In the genomic region with DNA sequence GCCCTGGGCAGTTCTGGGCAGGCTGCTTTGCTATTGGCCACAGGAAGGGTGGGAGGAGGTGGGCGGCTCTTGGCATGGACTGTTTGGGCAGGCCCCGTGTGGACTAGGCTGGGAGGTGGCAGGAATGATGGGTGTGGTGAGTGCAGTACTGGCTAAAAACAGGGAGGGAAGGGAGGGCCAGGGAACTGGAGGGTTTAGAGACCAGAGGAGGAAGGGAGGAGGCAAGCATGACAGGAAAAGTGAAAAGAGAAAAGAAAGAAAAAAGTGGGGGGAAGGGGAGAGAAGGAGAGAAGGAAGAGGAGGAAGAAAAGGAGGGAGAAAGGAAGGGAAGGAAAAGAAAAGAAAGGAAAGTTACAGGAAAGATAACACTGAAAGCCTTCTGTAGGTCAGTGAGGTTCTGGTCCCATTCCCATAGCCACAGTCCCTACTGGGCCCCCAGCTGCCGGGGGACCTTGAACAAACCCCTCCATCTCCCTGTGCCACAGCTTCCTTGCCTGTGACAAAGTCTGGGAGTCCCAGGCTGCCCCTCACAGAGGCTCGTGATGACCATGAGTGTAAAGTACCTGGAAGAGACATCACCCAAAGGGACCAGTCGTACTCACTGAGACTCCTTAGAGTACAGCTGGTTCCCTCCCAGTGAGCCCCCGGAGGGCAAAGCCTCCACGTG, we compare ENCODE assay signal across 9 cellular contexts. TPM values are rescaled to one million over a fixed set of nuclear protein-coding genes. Genes with fewer than 3 reads are reported as not detected.
DNase-seq lines count a peak whose midpoint lies in the region; ATAC-seq, FAIRE-seq and TF ChIP-seq lines count a peak whose summit lies in the region.
"Had no signal": no experiment of that assay in that cellular context is flagged by ENCODE, and none has a peak within 500 bp of the region (broad histone marks: within the 10 kb centered on the region; RNA-seq: fewer than 3 reads in every experiment).

No MANE protein-coding gene starts in this region.

- H3K36me3 ChIP-seq in K562 (ENCODE audit: control insufficient read depth, insufficient read depth, low read length) (no peaks in the 10 kb centered on the region), liver (ENCODE audit: control insufficient read depth in 4 of 4, insufficient read depth in 3 of 4, low read depth in 1 of 4, low read length in 3 of 4) (no peaks in the 10 kb centered on the region)

- no peak overlapping the region for H3K27ac ChIP-seq in K562 (ENCODE audit: extremely low read depth, low read depth, low read length)
- no peak overlapping the region for H3K27ac ChIP-seq in liver (ENCODE audit: low read depth in 1 of 2, low read length in 2 of 2)

- no peak for TF ChIP-seq EP300 in K562 (IDR thresholded peaks at IDR 0.05; ENCODE audit: low read length)

- intact Hi-C loops in K562 (cut with micrococcal nuclease) = no loop called here

- H3K79me2 ChIP-seq in K562 (ENCODE audit: control insufficient read depth, insufficient read depth, low read length) = no peaks in the 10 kb centered on the region

- no peak for TF ChIP-seq POLR2A in K562 (conservative IDR thresholded peaks at IDR 0.05)

- no peak for TF ChIP-seq RAD21 in K562 (CRISPR knock-in tag; conservative IDR thresholded peaks at IDR 0.05 in 1 of 2, IDR thresholded peaks at IDR 0.05 in 1 of 2)
- no peak for TF ChIP-seq RAD21 in liver (IDR thresholded peaks at IDR 0.05)

- BruUV-seq in K562 (replicated peaks; lab: Mats Ljungman, UMichigan) = no TSS peak

- no peak for FAIRE-seq in K562 (lab: Jason Lieb, UNC)

- no peak overlapping the region for H3K9ac ChIP-seq in K562 (ENCODE audit: insufficient read depth in 1 of 2, low read depth in 2 of 2, low read length in 2 of 2)
- H3K9ac ChIP-seq in liver (ENCODE audit: low read depth in 1 of 2, low read length in 2 of 2) = no peak overlapping the region

- peak overlapping the region; percentile 70 for H3K4me3 Mint-ChIP-seq in activated naive CD8-positive, alpha-beta T cell
- no peak overlapping the region for H3K4me3 Mint-ChIP-seq in activated naive CD8-positive, alpha-beta T cell treated with anti-CD3 and anti-CD28 coated beads for 36 hours

- no peaks in the 10 kb centered on the region for H3K9me3 Mint-ChIP-seq in activated naive CD8-positive, alpha-beta T cell (ENCODE audit: low read depth)
- H3K9me3 Mint-ChIP-seq in activated naive CD8-positive, alpha-beta T cell treated with anti-CD3 and anti-CD28 coated beads for 36 hours = no peaks in the 10 kb centered on the region

- peaks cover 20% of the 10 kb centered on the region for H3K4me1 Mint-ChIP-seq in activated naive CD8-positive, alpha-beta T cell (ENCODE audit: low read depth)
- H3K4me1 Mint-ChIP-seq in activated naive CD8-positive, alpha-beta T cell treated with anti-CD3 and anti-CD28 coated beads for 36 hours = peaks cover 6% of the 10 kb centered on the region

- no peak overlapping the region for H2AFZ ChIP-seq in K562 (ENCODE audit: low read depth, low read length)

- no peaks in the 10 kb centered on the region for H4K20me1 ChIP-seq in K562 (replicated peaks; ENCODE audit: control insufficient read depth, insufficient read depth, low read length)

- POLR2A ChIA-PET in K562 (lab: Yijun Ruan, JAX) = no interaction called here

- H3K4me3 ChIP-seq in K562 (no peak overlapping the region), liver (ENCODE audit: low read depth in 1 of 3, low read length in 3 of 3) (no peak overlapping the region)

- CTCF ChIA-PET in K562 (lab: Yijun Ruan, JAX; ENCODE audit: low intra/inter-chr PET ratio) = no interaction called here

- H3K27me3 Mint-ChIP-seq in activated naive CD8-positive, alpha-beta T cell = peaks cover 21% of the 10 kb centered on the region
- H3K27me3 Mint-ChIP-seq in activated naive CD8-positive, alpha-beta T cell treated with anti-CD3 and anti-CD28 coated beads for 36 hours = peaks cover 53% of the 10 kb centered on the region

- no peak overlapping the region for H3K27ac Mint-ChIP-seq in activated naive CD8-positive, alpha-beta T cell
- H3K27ac Mint-ChIP-seq in activated naive CD8-positive, alpha-beta T cell treated with anti-CD3 and anti-CD28 coated beads for 36 hours = no peak overlapping the region

- no peak overlapping the region for H3K4me2 ChIP-seq in K562 (ENCODE audit: insufficient read depth, low read length)

- in situ Hi-C loops in K562 (cut with MboI) = no loop called here

- 0% methylated on average over 5 of the region's 7 CpGs for WGBS in K562 (ENCODE audit: insufficient coverage, low coverage, missing lambda C conversion rate)
- 32% methylated on average over 7 of the region's 7 CpGs for WGBS in liver

- no peak for ATAC-seq in K562
- ATAC-seq in HG03442 (IDR thresholded peaks at IDR 0.05; ENCODE audit: unreplicated experiment) = no peak

- H3K4me1 ChIP-seq in K562 (replicated peaks in 1 of 2; ENCODE audit: control insufficient read depth in 2 of 2, insufficient read depth in 2 of 2, low read length in 2 of 2) = peaks cover 0 to 12% of the 10 kb centered on the region in 2 experiments; a peak in 2 of 5 replicates
- peaks cover 2 to 17% (median 12%) of the 10 kb centered on the region in 4 donors for H3K4me1 ChIP-seq in liver (ENCODE audit: control insufficient read depth in 4 of 4, insufficient read depth in 4 of 4, low read length in 3 of 4)

- H3K27me3 ChIP-seq in K562 (ENCODE audit: control insufficient read depth in 2 of 2, insufficient read depth in 2 of 2, low read length in 2 of 2) (peaks cover 0 to 4% of the 10 kb centered on the region in 2 experiments; a peak in 1 of 5 replicates), liver (ENCODE audit: control insufficient read depth in 4 of 4, insufficient read depth in 4 of 4, low read length in 3 of 4) (no peaks in the 10 kb centered on the region)

- TF ChIP-seq CTCF in K562 (IDR thresholded peaks at IDR 0.05 in 2 of 3, conservative IDR thresholded peaks at IDR 0.05 in 1 of 3; ENCODE audit: insufficient read depth in 2 of 3, low read depth in 1 of 3, low read length in 3 of 3) (no peak), liver (IDR thresholded peaks at IDR 0.05; ENCODE audit: low read depth, low read length, missing input control) (no peak)

- H3K9me3 ChIP-seq in K562 (replicated peaks; ENCODE audit: control insufficient read depth, insufficient read depth, low read depth, low read length) = no peaks in the 10 kb centered on the region
- H3K9me3 ChIP-seq in liver (ENCODE audit: control insufficient read depth in 4 of 4, low read length in 3 of 4) = no peaks in the 10 kb centered on the region

- H3K9me1 ChIP-seq in K562 (ENCODE audit: control insufficient read depth, insufficient read depth, low read length) = no peaks in the 10 kb centered on the region

- no peaks in the 10 kb centered on the region for H3K36me3 Mint-ChIP-seq in activated naive CD8-positive, alpha-beta T cell
- no peaks in the 10 kb centered on the region for H3K36me3 Mint-ChIP-seq in activated naive CD8-positive, alpha-beta T cell treated with anti-CD3 and anti-CD28 coated beads for 36 hours

- DNase-seq in activated naive CD8-positive, alpha-beta T cell treated with anti-CD3 and anti-CD28 coated beads for 36 hours = no peak
- DNase-seq in K562 (ENCODE audit: extremely low read depth in 1 of 4, low spot score in 3 of 4) = no peak
- no peak for DNase-seq in UCSD-AML1 (lab: John Stamatoyannopoulos, UW; ENCODE audit: unreplicated experiment)
- no peak for DNase-seq in HK-2 (ENCODE audit: unreplicated experiment)
- no peak for DNase-seq in NCI-H2171 treated with DMSO at 0.1 percent for 48 hours (lab: John Stamatoyannopoulos, UW)
- DNase-seq: activated CD4-positive, alpha-beta T cell treated with anti-CD3 and anti-CD28 coated beads, Interleukin-2, amount 50 U/mL, for 4 hours had no signal

TF ChIP-seq in K562, 482 proteins besides CTCF, POLR2A, EP300 and RAD21 (continues in another document):
- no peak for TF ChIP-seq MTA2 (IDR thresholded peaks at IDR 0.05; ENCODE audit: low read depth)
- no peak for TF ChIP-seq ZBTB7A (IDR thresholded peaks at IDR 0.05; ENCODE audit: borderline replicate concordance, control insufficient read depth, low read depth, low read length)
- TF ChIP-seq ZNF551 (CRISPR knock-in tag; IDR thresholded peaks at IDR 0.05) = no peak
- no peak for TF ChIP-seq CXXC5 (CRISPR knock-in tag; IDR thresholded peaks at IDR 0.05)
- no peak for TF ChIP-seq C11orf30 (IDR thresholded peaks at IDR 0.05; ENCODE audit: low read depth)

TF ChIP-seq in liver, 16 proteins besides CTCF, POLR2A, EP300 and RAD21:
- TF ChIP-seq SP1 (IDR thresholded peaks at IDR 0.05) = peak; percentile 37
- TF ChIP-seq, protein P1, sequence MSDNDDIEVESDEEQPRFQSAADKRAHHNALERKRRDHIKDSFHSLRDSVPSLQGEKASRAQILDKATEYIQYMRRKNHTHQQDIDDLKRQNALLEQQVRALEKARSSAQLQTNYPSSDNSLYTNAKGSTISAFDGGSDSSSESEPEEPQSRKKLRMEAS (IDR thresholded peaks at IDR 0.05) = no peak

RNA-seq across cellular contexts. Expression of gene C14orf132, which starts 1.1 kb away (rescaled TPM):
- 1 to 10 TPM; 1.7 to 2.2 TPM for total RNA-seq in activated naive CD8-positive, alpha-beta T cell treated with anti-CD3 and anti-CD28 coated beads for 36 hours
- 0.05 TPM in 1 of 2 replicates, not detected in the other for total RNA-seq in K562 (2011; cell fraction: chromatin; rRNA removed; ENCODE audit: low replicate concordance)
- not detected in 2 replicates for total RNA-seq in K562 (2011; cell fraction: nucleolus; rRNA removed)
- not detected in 2 replicates for total RNA-seq in K562 (2011; cell fraction: nucleoplasm; rRNA removed)
- not detected in 2 replicates for total RNA-seq in K562 (2014; rRNA removed)
- total RNA-seq in K562 (2014; rRNA removed; fragmentation: Illumina TruSeq; extraction: Trizol) = not detected in 2 replicates
- total RNA-seq in K562 (2015; rRNA removed; fragmentation: Illumina TruSeq; extraction: Trizol) = not detected in 2 replicates
- total RNA-seq in K562 (2021) = 0.04 TPM in 1 of 2 replicates, not detected in the other
- polyA plus RNA-seq in K562 (2011; rRNA removed) = not detected in 2 replicates
- not detected in 2 replicates for polyA plus RNA-seq in K562 (2011; cell fraction: cytosol; rRNA removed)
- not detected in 2 replicates for polyA plus RNA-seq in K562 (2011; cell fraction: nucleus; rRNA removed)
- not detected in 2 replicates for polyA plus RNA-seq in K562 (2012)
- not detected in 2 replicates for polyA plus RNA-seq in K562 (2014; fragmentation: Illumina TruSeq; extraction: Trizol)
- polyA plus RNA-seq in K562 (2014; fragmentation: Nextera tagmentation; extraction: Ambion mirVana) = not detected
- polyA plus RNA-seq in K562 (2014; rRNA removed) = 0.04 TPM in 1 of 2 replicates, not detected in the other
- polyA minus RNA-seq in K562 (2011; rRNA and poly(A)+ RNA removed) = not detected in 2 replicates
- polyA minus RNA-seq in K562 (2011; cell fraction: cytosol; rRNA and poly(A)+ RNA removed) = not detected in 2 replicates
- polyA minus RNA-seq in K562 (2011; cell fraction: nucleus; rRNA and poly(A)+ RNA removed) = not detected in 2 replicates
- 1 to 10 TPM; 1.9 to 2.3 TPM for total RNA-seq in liver
- polyA plus RNA-seq in liver = 1 to 10 TPM; 1.8 to 3.0 TPM
